In genomic region chr10:96359616-96360015, GRCh38 we compare ENCODE assay signal across 35 cellular contexts. TPM values are rescaled to one million over a fixed set of nuclear protein-coding genes. Genes with fewer than 3 reads are reported as not detected.
"Had no signal": no experiment of that assay in that cellular context is flagged by ENCODE, and none has a peak within 500 bp of the region (broad histone marks: within the 10 kb centered on the region; RNA-seq: fewer than 3 reads in every experiment).

No MANE protein-coding gene starts in this region.

- DNase-seq: activated CD4-positive, alpha-beta T cell treated with anti-CD3 and anti-CD28 coated beads for 4 hours; activated CD4-positive, alpha-beta T cell treated with anti-CD3 and anti-CD28 coated beads, Interleukin-2, amount 50 U/mL, for 4 hours; activated effector memory CD4-positive, alpha-beta T cell treated with anti-CD3 and anti-CD28 coated beads, Interleukin-2, amount 50 U/mL, for 16 hours; activated naive CD4-positive, alpha-beta T cell treated with anti-CD3 and anti-CD28 coated beads, Interleukin-2, amount 10 ng/mL, durations not matched to agents 7 days and 5 days; activated naive CD8-positive, alpha-beta T cell treated with anti-CD3 and anti-CD28 coated beads, Interleukin-2, amount 10 ng/mL, durations not matched to agents 7 days and 5 days; activated T-cell treated with anti-CD3 and anti-CD28 coated beads for 4 hours; colonic mucosa; effector memory CD8-positive, alpha-beta T cell; immature natural killer cell; kidney; left lung; mucosa of descending colon; spleen; stimulated activated naive CD4-positive, alpha-beta T cell; T-helper 9 cell; trophoblast cell; uterus had no signal

- H3K9me3 Mint-ChIP-seq: activated naive CD4-positive, alpha-beta T cell treated with anti-CD3 and anti-CD28 coated beads, Interleukin-2, amount 10 ng/mL, durations not matched to agents 7 days and 5 days; activated naive CD8-positive, alpha-beta T cell treated with anti-CD3 and anti-CD28 coated beads, Interleukin-2, amount 10 ng/mL, durations not matched to agents 7 days and 5 days; central memory CD8-positive, alpha-beta T cell; effector memory CD8-positive, alpha-beta T cell; immature natural killer cell; natural killer cell treated with Interleukin-12 subunit alpha and Interleukin-12 subunit beta and Interleukin-15 and Interleukin-18, amount 100 ng/mL, for 72 hours had no signal

- H3K4me1 ChIP-seq: colonic mucosa, gastroesophageal sphincter, left lung, prostate gland, spleen, uterus had no signal

- ATAC-seq: effector memory CD8-positive, alpha-beta T cell; gastroesophageal sphincter; left lung; mucosa of descending colon; natural killer cell treated with Interleukin-12 subunit alpha and Interleukin-12 subunit beta and Interleukin-15 and Interleukin-18, amount 100 ng/mL, for 72 hours had no signal

- H3K4me1 Mint-ChIP-seq: activated naive CD4-positive, alpha-beta T cell treated with anti-CD3 and anti-CD28 coated beads, Interleukin-2, amount 10 ng/mL, durations not matched to agents 7 days and 5 days; activated naive CD8-positive, alpha-beta T cell treated with anti-CD3 and anti-CD28 coated beads, Interleukin-2, amount 10 ng/mL, durations not matched to agents 7 days and 5 days; central memory CD8-positive, alpha-beta T cell; immature natural killer cell had no signal

- H3K36me3 ChIP-seq: colonic mucosa, gastroesophageal sphincter, left lung, neutrophil, prostate gland, spleen, thoracic aorta, uterus had no signal

- H3K4me3 ChIP-seq: colonic mucosa, gastroesophageal sphincter, left lung, lung, mucosa of descending colon, prostate gland, SK-N-MC, spleen, thoracic aorta, uterus had no signal

- H3K27ac ChIP-seq: colonic mucosa, gastroesophageal sphincter, left lung, neutrophil, prostate gland, SK-N-MC, spleen, thoracic aorta, uterus, VCaP had no signal

- H3K27me3 ChIP-seq: colonic mucosa, uterus had no signal

- H3K9me3 ChIP-seq: colonic mucosa, gastroesophageal sphincter, left lung, mucosa of descending colon, neutrophil, prostate gland, thoracic aorta, uterus had no signal

- H3K4me3 Mint-ChIP-seq: activated naive CD4-positive, alpha-beta T cell treated with anti-CD3 and anti-CD28 coated beads, Interleukin-2, amount 10 ng/mL, durations not matched to agents 7 days and 5 days; activated naive CD8-positive, alpha-beta T cell treated with anti-CD3 and anti-CD28 coated beads, Interleukin-2, amount 10 ng/mL, durations not matched to agents 7 days and 5 days; central memory CD8-positive, alpha-beta T cell; effector memory CD8-positive, alpha-beta T cell; immature natural killer cell; natural killer cell treated with Interleukin-12 subunit alpha and Interleukin-12 subunit beta and Interleukin-15 and Interleukin-18, amount 100 ng/mL, for 72 hours had no signal

- H3K36me3 Mint-ChIP-seq: activated naive CD4-positive, alpha-beta T cell treated with anti-CD3 and anti-CD28 coated beads, Interleukin-2, amount 10 ng/mL, durations not matched to agents 7 days and 5 days; activated naive CD8-positive, alpha-beta T cell treated with anti-CD3 and anti-CD28 coated beads, Interleukin-2, amount 10 ng/mL, durations not matched to agents 7 days and 5 days; immature natural killer cell; natural killer cell treated with Interleukin-12 subunit alpha and Interleukin-12 subunit beta and Interleukin-15 and Interleukin-18, amount 100 ng/mL, for 72 hours had no signal

- H3K27ac Mint-ChIP-seq: activated naive CD4-positive, alpha-beta T cell treated with anti-CD3 and anti-CD28 coated beads, Interleukin-2, amount 10 ng/mL, durations not matched to agents 7 days and 5 days; activated naive CD8-positive, alpha-beta T cell treated with anti-CD3 and anti-CD28 coated beads, Interleukin-2, amount 10 ng/mL, durations not matched to agents 7 days and 5 days; effector memory CD8-positive, alpha-beta T cell; immature natural killer cell; natural killer cell treated with Interleukin-12 subunit alpha and Interleukin-12 subunit beta and Interleukin-15 and Interleukin-18, amount 100 ng/mL, for 72 hours had no signal

RNA-seq across cellular contexts. Expression of gene OPALIN, which starts 0.8 kb away (rescaled TPM):
- total RNA-seq: activated naive CD8-positive, alpha-beta T cell treated with anti-CD3 and anti-CD28 coated beads, Interleukin-2, amount 10 ng/mL, durations not matched to agents 7 days and 5 days; astrocyte; colonic mucosa; endothelial cell of umbilical vein; fibroblast of lung; fibroblast of villous mesenchyme; gastroesophageal sphincter; kidney; left lung; lung; mesenteric fat pad; mucosa of descending colon; myocyte; natural killer cell treated with Interleukin-12 subunit alpha and Interleukin-12 subunit beta and Interleukin-15 and Interleukin-18, amount 100 ng/mL, for 72 hours; osteocyte; spleen; T-helper 1 cell treated with Interleukin-12 subunit alpha and Interleukin-12 subunit beta and Interleukin-4 antibody, amounts not matched to agents 30 ng/mL and 1 ng/mL, for 36 hours; thoracic aorta; uterus had no signal
- polyA plus RNA-seq: endothelial cell of umbilical vein, esophagus, fibroblast of lung, immature natural killer cell, lung, spleen had no signal

RNA-seq across cellular contexts. Expression of gene DNTT, which starts 55.4 kb away (rescaled TPM):
- total RNA-seq: activated naive CD8-positive, alpha-beta T cell treated with anti-CD3 and anti-CD28 coated beads, Interleukin-2, amount 10 ng/mL, durations not matched to agents 7 days and 5 days; astrocyte; colonic mucosa; endothelial cell of umbilical vein; fibroblast of lung; fibroblast of villous mesenchyme; gastroesophageal sphincter; kidney; left lung; lung; mesenteric fat pad; mucosa of descending colon; myocyte; natural killer cell treated with Interleukin-12 subunit alpha and Interleukin-12 subunit beta and Interleukin-15 and Interleukin-18, amount 100 ng/mL, for 72 hours; osteocyte; prostate gland; T-helper 1 cell treated with Interleukin-12 subunit alpha and Interleukin-12 subunit beta and Interleukin-4 antibody, amounts not matched to agents 30 ng/mL and 1 ng/mL, for 36 hours; thoracic aorta had no signal
- polyA plus RNA-seq: endothelial cell of umbilical vein, esophagus, fibroblast of lung, lung had no signal
